ENCODE assay signal across 10 cellular contexts in genomic region chr5:21654-22233, GRCh38.
DNase-seq lines count a peak whose midpoint lies in the region; ATAC-seq, FAIRE-seq and TF ChIP-seq lines count a peak whose summit lies in the region.
"Had no signal": no experiment of that assay in that cellular context is flagged by ENCODE, and none has a peak within 500 bp of the region (broad histone marks: within the 10 kb centered on the region; RNA-seq: fewer than 3 reads in every experiment).

No MANE protein-coding gene starts in this region.

- H2BK120ac ChIP-seq in neuronal stem cell (ENCODE audit: low read depth, low read length), result no peak overlapping the region

- H2BK12ac ChIP-seq in neuronal stem cell (ENCODE audit: low read length), result no peak overlapping the region

- H3K36me3 Mint-ChIP-seq in activated CD8-positive, alpha-beta T cell treated with anti-CD3 and anti-CD28 coated beads, Interleukin-2, amount 10 ng/mL, durations not matched to agents 7 days and 5 days (ENCODE audit: low read depth), result no peaks in the 10 kb centered on the region

- no peak overlapping the region for H3K23ac ChIP-seq in neuronal stem cell (ENCODE audit: low read depth, low read length, poor library complexity)

- POLR2A ChIA-PET in activated CD8-positive, alpha-beta T cell treated with anti-CD3 and anti-CD28 coated beads, Interleukin-2, amount 10 ng/mL, durations not matched to agents 7 days and 5 days (lab: Charles Lee), result no interaction called here

- H3K9me3 ChIP-seq in DND-41 (ENCODE audit: insufficient read depth, low read length, severe bottlenecking), result no peaks in the 10 kb centered on the region
- H3K9me3 ChIP-seq in neuronal stem cell (replicated peaks in 1 of 2; ENCODE audit: control insufficient read depth in 2 of 2, insufficient read depth in 1 of 2, low read depth in 1 of 2, low read length in 2 of 2), result no peaks in the 10 kb centered on the region
- H3K9me3 ChIP-seq in tibial artery, result no peaks in the 10 kb centered on the region
- no peaks in the 10 kb centered on the region for H3K9me3 ChIP-seq in Karpas-422 (ENCODE audit: low read length)

- H3K4me3 ChIP-seq in DND-41 (ENCODE audit: low read depth in 1 of 2, low read length in 2 of 2) (no peak overlapping the region), LNCaP clone FGC (ENCODE audit: low read depth, low read length) (no peak overlapping the region), bronchial epithelial cell (ENCODE audit: low read depth, low read length) (no peak overlapping the region), neuronal stem cell (ENCODE audit: low read length in 2 of 2) (no peak overlapping the region), tibial artery (no peak overlapping the region), Karpas-422 (ENCODE audit: low read length) (no peak overlapping the region)

- peaks cover 11% of the 10 kb centered on the region for H3K27me3 Mint-ChIP-seq in activated CD8-positive, alpha-beta T cell treated with anti-CD3 and anti-CD28 coated beads, Interleukin-2, amount 10 ng/mL, durations not matched to agents 7 days and 5 days (ENCODE audit: low read depth)

- FAIRE-seq in bronchial epithelial cell (lab: Jason Lieb, UNC), result no peak

- DNase-seq in DND-41 (peak; percentile 8), LNCaP clone FGC (ENCODE audit: low read depth) (peak; percentile 39), bronchial epithelial cell (ENCODE audit: low read depth) (peak; percentile 7), neuronal stem cell (ENCODE audit: low spot score) (no peak), T-helper 9 cell (no peak), tibial artery (no peak), Karpas-422 (no peak)
- DNase-seq in activated CD8-positive, alpha-beta T cell treated with anti-CD3 and anti-CD28 coated beads, Interleukin-2, amount 10 ng/mL, durations not matched to agents 7 days and 5 days, result no peak
- DNase-seq: NCI-H1930, nucleus accumbens had no signal

- no peak overlapping the region for H2BK15ac ChIP-seq in neuronal stem cell (ENCODE audit: low read length)

- no peak overlapping the region for H3K14ac ChIP-seq in neuronal stem cell (ENCODE audit: low read length)

- intact Hi-C loops in tibial artery (cut with DNase I; ENCODE audit: low total_unique reads), result no loop called here

- no peaks in the 10 kb centered on the region for H3K4me1 ChIP-seq in DND-41 (ENCODE audit: insufficient read depth, low read length)
- no peaks in the 10 kb centered on the region for H3K4me1 ChIP-seq in neuronal stem cell (ENCODE audit: control insufficient read depth in 2 of 2, insufficient read depth in 1 of 2, low read depth in 1 of 2, low read length in 2 of 2)
- no peaks in the 10 kb centered on the region for H3K4me1 ChIP-seq in tibial artery
- H3K4me1 ChIP-seq in Karpas-422 (ENCODE audit: low read length), result no peaks in the 10 kb centered on the region

- H3K36me3 ChIP-seq in DND-41 (ENCODE audit: insufficient read depth, low read length) (no peaks in the 10 kb centered on the region), bronchial epithelial cell (ENCODE audit: control insufficient read depth, insufficient read depth, low read length) (no peaks in the 10 kb centered on the region), neuronal stem cell (replicated peaks in 1 of 2; ENCODE audit: control insufficient read depth in 2 of 2, insufficient read depth in 2 of 2, low read length in 2 of 2) (no peaks in the 10 kb centered on the region), tibial artery (no peaks in the 10 kb centered on the region), Karpas-422 (ENCODE audit: insufficient read depth, low read length) (no peaks in the 10 kb centered on the region)

- H4K8ac ChIP-seq in neuronal stem cell (ENCODE audit: low read depth, low read length), result no peak overlapping the region

- no peaks in the 10 kb centered on the region for H3K27me3 ChIP-seq in DND-41 (ENCODE audit: insufficient read depth, low read length, poor library complexity)
- H3K27me3 ChIP-seq in bronchial epithelial cell (ENCODE audit: control insufficient read depth, insufficient read depth, low read length), result no peaks in the 10 kb centered on the region
- peaks cover 0 to 12% (median 2%) of the 10 kb centered on the region in 3 experiments for H3K27me3 ChIP-seq in neuronal stem cell (ENCODE audit: control insufficient read depth in 3 of 3, insufficient read depth in 3 of 3, low read depth in 1 of 3, low read length in 3 of 3)
- H3K27me3 ChIP-seq in tibial artery, result peaks cover 0 to 3% of the 10 kb centered on the region in 2 donors
- H3K27me3 ChIP-seq in Karpas-422 (ENCODE audit: low read length), result no peaks in the 10 kb centered on the region

- H3K27ac ChIP-seq in DND-41 (ENCODE audit: low read length) (no peak overlapping the region), neuronal stem cell (replicated peaks; ENCODE audit: low read length) (no peak overlapping the region), tibial artery (no peak overlapping the region), Karpas-422 (ENCODE audit: low read length) (no peak overlapping the region)

- no peak overlapping the region for H3K27ac Mint-ChIP-seq in activated CD8-positive, alpha-beta T cell treated with anti-CD3 and anti-CD28 coated beads, Interleukin-2, amount 10 ng/mL, durations not matched to agents 7 days and 5 days

- H3K79me2 ChIP-seq in DND-41 (ENCODE audit: insufficient read depth, low read length), result no peaks in the 10 kb centered on the region
- H3K79me2 ChIP-seq in Karpas-422 (ENCODE audit: low read length), result no peaks in the 10 kb centered on the region

- H3K4me2 ChIP-seq in DND-41 (ENCODE audit: insufficient read depth, low read length), result no peak overlapping the region
- no peak overlapping the region for H3K4me2 ChIP-seq in neuronal stem cell (ENCODE audit: insufficient read depth, low read length, poor library complexity, severe bottlenecking)
- H3K4me2 ChIP-seq in Karpas-422 (ENCODE audit: low read depth, low read length, poor library complexity, severe bottlenecking), result no peak overlapping the region

- WGBS in neuronal stem cell (ENCODE audit: extremely low coverage in 2 of 2, insufficient read length in 2 of 2, insufficient replicate concordance in 1 of 2), 2 donors, result no CpG with 5 or more reads among the region's 5 CpGs

- H3K4ac ChIP-seq in neuronal stem cell (ENCODE audit: low read length), result no peak overlapping the region

- no peaks in the 10 kb centered on the region for H3K79me1 ChIP-seq in neuronal stem cell (ENCODE audit: low read depth, low read length)

- no peak for ATAC-seq in DND-41 (ENCODE audit: insufficient read depth, low read depth)
- ATAC-seq in activated CD8-positive, alpha-beta T cell treated with anti-CD3 and anti-CD28 coated beads, Interleukin-2, amount 10 ng/mL, durations not matched to agents 7 days and 5 days, result no peak

- H4K20me1 ChIP-seq in DND-41 (ENCODE audit: insufficient read depth, low read length), result no peaks in the 10 kb centered on the region
- H4K20me1 ChIP-seq in Karpas-422 (ENCODE audit: insufficient read depth, low read depth, low read length), result no peaks in the 10 kb centered on the region

- H3K9me2 ChIP-seq in Karpas-422 (replicated peaks; ENCODE audit: insufficient read depth, low read length), result no peaks in the 10 kb centered on the region

- no peak overlapping the region for H3K18ac ChIP-seq in neuronal stem cell (ENCODE audit: low read length)

- no peak overlapping the region for H2AK5ac ChIP-seq in neuronal stem cell (ENCODE audit: low read depth, low read length)

- no peak overlapping the region for H4K91ac ChIP-seq in neuronal stem cell (ENCODE audit: low read depth, low read length, poor library complexity)

- no peaks in the 10 kb centered on the region for H3K9me3 Mint-ChIP-seq in activated CD8-positive, alpha-beta T cell treated with anti-CD3 and anti-CD28 coated beads, Interleukin-2, amount 10 ng/mL, durations not matched to agents 7 days and 5 days (ENCODE audit: insufficient read depth)

- H3K9ac ChIP-seq in DND-41 (ENCODE audit: low read depth, low read length) (no peak overlapping the region), neuronal stem cell (ENCODE audit: low read depth, low read length, poor library complexity) (no peak overlapping the region), Karpas-422 (ENCODE audit: low read length) (no peak overlapping the region)

- no peak overlapping the region for H2BK5ac ChIP-seq in neuronal stem cell (ENCODE audit: low read length)

- no peak overlapping the region for H3K4me3 Mint-ChIP-seq in activated CD8-positive, alpha-beta T cell treated with anti-CD3 and anti-CD28 coated beads, Interleukin-2, amount 10 ng/mL, durations not matched to agents 7 days and 5 days

- TF ChIP-seq CTCF in DND-41 (IDR thresholded peaks at IDR 0.05; ENCODE audit: borderline replicate concordance, extremely low read depth, low read length, poor library complexity, severe bottlenecking) (peak; percentile 51), LNCaP clone FGC (IDR thresholded peaks at IDR 0.05; ENCODE audit: control insufficient read depth, extremely low read depth, insufficient read depth) (peak; percentile 61), bronchial epithelial cell (IDR thresholded peaks at IDR 0.05; ENCODE audit: insufficient read depth, low read length, severe bottlenecking) (peak; percentile 18), tibial artery (IDR thresholded peaks at IDR 0.05) (no peak)

- CTCF ChIA-PET in activated CD8-positive, alpha-beta T cell treated with anti-CD3 and anti-CD28 coated beads, Interleukin-2, amount 10 ng/mL, durations not matched to agents 7 days and 5 days (lab: Charles Lee), result no interaction called here

- H2AFZ ChIP-seq in DND-41 (ENCODE audit: low read depth, low read length) (no peak overlapping the region), neuronal stem cell (ENCODE audit: low read length) (peak overlapping the region; percentile 53), Karpas-422 (ENCODE audit: low read length) (no peak overlapping the region)

- no peaks in the 10 kb centered on the region for H3K4me1 Mint-ChIP-seq in activated CD8-positive, alpha-beta T cell treated with anti-CD3 and anti-CD28 coated beads, Interleukin-2, amount 10 ng/mL, durations not matched to agents 7 days and 5 days (ENCODE audit: low read depth)

Comparison
In these comparisons a context has a peak if more than half of its experiments do, and no peak if none do; other contexts are left out.
1. DNase-seq: peak in DND-41 (single experiment), LNCaP clone FGC (single experiment) and bronchial epithelial cell (single experiment); none in neuronal stem cell (single experiment), T-helper 9 cell (single experiment), activated CD8-positive, alpha-beta T cell treated with anti-CD3 and anti-CD28 coated beads, Interleukin-2, amount 10 ng/mL, durations not matched to agents 7 days and 5 days (single experiment), tibial artery (0 of 2) and Karpas-422 (single experiment).
2. CTCF ChIP-seq: peak in DND-41 (single experiment), LNCaP clone FGC (single experiment) and bronchial epithelial cell (single experiment); none in tibial artery (0 of 2).